Comparison of ENCODE assay signal across 8 cellular contexts in the genomic region with DNA sequence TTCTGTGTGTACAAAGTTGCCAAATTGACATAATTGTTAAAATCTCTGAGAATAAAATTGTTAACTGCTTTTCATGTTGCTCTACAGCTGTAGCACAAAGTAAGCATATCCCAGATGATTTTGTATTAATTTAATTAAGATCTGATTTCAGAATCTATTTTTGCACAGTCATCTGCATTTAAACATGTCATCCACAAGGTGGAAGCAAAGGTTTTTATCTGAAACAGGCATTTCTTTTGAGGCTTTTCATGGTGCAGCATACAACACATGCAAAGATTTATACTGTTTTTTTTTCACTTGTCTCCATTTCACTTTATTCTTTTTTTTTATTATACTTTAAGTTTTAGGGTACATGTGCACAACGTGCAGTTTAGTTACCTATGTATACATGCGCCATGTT. TPM values are rescaled to one million over a fixed set of nuclear protein-coding genes. Genes with fewer than 3 reads are reported as not detected.
DNase-seq lines count a peak whose midpoint lies in the region; ATAC-seq and TF ChIP-seq lines count a peak whose summit lies in the region.

No MANE protein-coding gene starts in this region.

- H3K79me2 ChIP-seq in HCT116 (ENCODE audit: insufficient read depth, low read length), result no peaks in the 10 kb centered on the region

- no peaks in the 10 kb centered on the region for H3K9me3 ChIP-seq in HCT116 (ENCODE audit: control insufficient read depth in 1 of 2, insufficient read depth in 1 of 2, low read depth in 1 of 2, low read length in 2 of 2)

- H3K27me3 ChIP-seq in HCT116 (ENCODE audit: insufficient read depth, low read length), result no peaks in the 10 kb centered on the region

- H3K36me3 ChIP-seq in HCT116 (ENCODE audit: control insufficient read depth in 1 of 2, insufficient read depth in 2 of 2, low read length in 2 of 2), result no peaks in the 10 kb centered on the region

- H3K9me2 ChIP-seq in HCT116 (ENCODE audit: insufficient read depth), result no peaks in the 10 kb centered on the region

- no peak overlapping the region for H3K4me2 ChIP-seq in HCT116 (ENCODE audit: low read length)

- no TSS peak for BruUV-seq in HCT116 (replicated peaks; lab: Mats Ljungman, UMichigan)

- RAD21 ChIA-PET in HCT116 (lab: Charles Lee; ENCODE audit: low non-redundant PET in 1 of 2, low total read pairs in 2 of 2, uncharacterized antibody in 2 of 2, unreplicated experiment in 2 of 2), result no interaction called here

- no peaks in the 10 kb centered on the region for H3K4me1 ChIP-seq in HCT116 (ENCODE audit: control insufficient read depth in 1 of 2, insufficient read depth in 2 of 2, low read length in 2 of 2)

- no peaks in the 10 kb centered on the region for H4K20me1 ChIP-seq in HCT116 (ENCODE audit: insufficient read depth)

- no peak overlapping the region for H3K27ac ChIP-seq in HCT116 (ENCODE audit: low read depth, low read length)

- H2AFZ ChIP-seq in HCT116 (ENCODE audit: low read depth, low read length, poor library complexity, severe bottlenecking), result no peak overlapping the region

- peak; percentile 8 to 45 (median 18); a peak in 3 of 6 replicates for TF ChIP-seq CTCF in HCT116 (IDR thresholded peaks at IDR 0.05 in 2 of 3, conservative IDR thresholded peaks at IDR 0.05 in 1 of 3; ENCODE audit: borderline replicate concordance in 1 of 3, insufficient read depth in 1 of 3, low read depth in 2 of 3, low read length in 2 of 3)

- ATAC-seq in HCT116, result no peak
- peak; percentile 71; the same call in 2 of the 3 replicates for ATAC-seq in SK-N-SH treated with all-trans-retinoic acid at 6 μM for 48 hours
- no peak for ATAC-seq in GM21528 (IDR thresholded peaks at IDR 0.05; ENCODE audit: low FRiP score, unreplicated experiment)
- ATAC-seq in HG03460 (IDR thresholded peaks at IDR 0.05; ENCODE audit: unreplicated experiment), result no peak
- ATAC-seq in HG02798 (IDR thresholded peaks at IDR 0.05; ENCODE audit: poor library complexity, unreplicated experiment), result no peak

- POLR2A ChIA-PET in HCT116 (lab: Charles Lee), result no interaction called here

- intact Hi-C loops in HCT116 (cut with micrococcal nuclease), result loop anchor here (5.0 kb wide), 2 partner anchors 575 to 1285 kb away; no protein-coding TSS in a partner anchor

- TF ChIP-seq RAD21 in HCT116 (IDR thresholded peaks at IDR 0.05; ENCODE audit: low read depth), result peak; percentile 41

- H3K9ac ChIP-seq in HCT116 (ENCODE audit: low read length), result no peak overlapping the region

- CTCF ChIA-PET in HCT116 (lab: Charles Lee), result interaction anchor here (0.7 kb wide), 1 partner anchor 292 kb away, joined by 3 read pairs; no protein-coding TSS in a partner anchor

- no peak for TF ChIP-seq POLR2A in HCT116 (IDR thresholded peaks at IDR 0.05; ENCODE audit: borderline replicate concordance, extremely low read depth, insufficient read depth, insufficient read length)

- H3K4me3 ChIP-seq in HCT116 (replicated peaks in 1 of 2; ENCODE audit: low read depth in 1 of 2, low read length in 2 of 2), result no peak overlapping the region

- DNase-seq in AG08396 (ENCODE audit: low spot score) (peak; percentile 25), HCT116 (ENCODE audit: low read depth, low spot score) (no peak), inferior parietal cortex (ENCODE audit: extremely low spot score) (peak; percentile 36), globus pallidus (ENCODE audit: low spot score) (no peak)

TF ChIP-seq in HCT116, 20 proteins besides CTCF, POLR2A, EP300 and RAD21 (continues in another document):
- TF ChIP-seq SP1 (IDR thresholded peaks at IDR 0.05; ENCODE audit: low read depth) (no peak), ZNF274 (IDR thresholded peaks at IDR 0.05; ENCODE audit: low read depth, low read length) (no peak), JUND (IDR thresholded peaks at IDR 0.05) (no peak), TCF7L2 (IDR thresholded peaks at IDR 0.05; ENCODE audit: borderline replicate concordance, extremely low read depth, insufficient read depth, insufficient read length) (no peak), CBX3 (IDR thresholded peaks at IDR 0.05; ENCODE audit: low read depth) (no peak), SRF (IDR thresholded peaks at IDR 0.05; ENCODE audit: low read depth) (no peak), CEBPB (IDR thresholded peaks at IDR 0.05; ENCODE audit: low read depth) (no peak), ZFX (IDR thresholded peaks at IDR 0.05) (no peak), EZH2 (IDR thresholded peaks at IDR 0.05) (no peak), YY1 (IDR thresholded peaks at IDR 0.05; ENCODE audit: extremely low read depth, insufficient replicate concordance, low read depth, low read length) (no peak)
- TF ChIP-seq, protein P1, sequence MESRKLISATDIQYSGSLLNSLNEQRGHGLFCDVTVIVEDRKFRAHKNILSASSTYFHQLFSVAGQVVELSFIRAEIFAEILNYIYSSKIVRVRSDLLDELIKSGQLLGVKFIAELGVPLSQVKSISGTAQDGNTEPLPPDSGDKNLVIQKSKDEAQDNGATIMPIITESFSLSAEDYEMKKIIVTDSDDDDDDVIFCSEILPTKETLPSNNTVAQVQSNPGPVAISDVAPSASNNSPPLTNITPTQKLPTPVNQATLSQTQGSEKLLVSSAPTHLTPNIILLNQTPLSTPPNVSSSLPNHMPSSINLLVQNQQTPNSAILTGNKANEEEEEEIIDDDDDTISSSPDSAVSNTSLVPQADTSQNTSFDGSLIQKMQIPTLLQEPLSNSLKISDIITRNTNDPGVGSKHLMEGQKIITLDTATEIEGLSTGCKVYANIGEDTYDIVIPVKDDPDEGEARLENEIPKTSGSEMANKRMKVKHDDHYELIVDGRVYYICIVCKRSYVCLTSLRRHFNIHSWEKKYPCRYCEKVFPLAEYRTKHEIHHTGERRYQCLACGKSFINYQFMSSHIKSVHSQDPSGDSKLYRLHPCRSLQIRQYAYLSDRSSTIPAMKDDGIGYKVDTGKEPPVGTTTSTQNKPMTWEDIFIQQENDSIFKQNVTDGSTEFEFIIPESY (IDR thresholded peaks at IDR 0.05; ENCODE audit: extremely low read depth, insufficient replicate concordance, low read length), result no peak

TF ChIP-seq in SK-N-SH treated with all-trans-retinoic acid at 6 μM for 48 hours, 23 proteins besides CTCF, POLR2A, EP300 and RAD21 (continues in another document):
- TF ChIP-seq TSHZ2 (CRISPR knock-in tag; IDR thresholded peaks at IDR 0.05), result no peak
- TF ChIP-seq ISL1 (CRISPR knock-in tag; IDR thresholded peaks at IDR 0.05), result no peak
- no peak for TF ChIP-seq ZNF8 (CRISPR knock-in tag; IDR thresholded peaks at IDR 0.05)
- TF ChIP-seq, protein P2, sequence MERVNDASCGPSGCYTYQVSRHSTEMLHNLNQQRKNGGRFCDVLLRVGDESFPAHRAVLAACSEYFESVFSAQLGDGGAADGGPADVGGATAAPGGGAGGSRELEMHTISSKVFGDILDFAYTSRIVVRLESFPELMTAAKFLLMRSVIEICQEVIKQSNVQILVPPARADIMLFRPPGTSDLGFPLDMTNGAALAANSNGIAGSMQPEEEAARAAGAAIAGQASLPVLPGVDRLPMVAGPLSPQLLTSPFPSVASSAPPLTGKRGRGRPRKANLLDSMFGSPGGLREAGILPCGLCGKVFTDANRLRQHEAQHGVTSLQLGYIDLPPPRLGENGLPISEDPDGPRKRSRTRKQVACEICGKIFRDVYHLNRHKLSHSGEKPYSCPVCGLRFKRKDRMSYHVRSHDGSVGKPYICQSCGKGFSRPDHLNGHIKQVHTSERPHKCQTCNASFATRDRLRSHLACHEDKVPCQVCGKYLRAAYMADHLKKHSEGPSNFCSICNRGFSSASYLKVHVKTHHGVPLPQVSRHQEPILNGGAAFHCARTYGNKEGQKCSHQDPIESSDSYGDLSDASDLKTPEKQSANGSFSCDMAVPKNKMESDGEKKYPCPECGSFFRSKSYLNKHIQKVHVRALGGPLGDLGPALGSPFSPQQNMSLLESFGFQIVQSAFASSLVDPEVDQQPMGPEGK (CRISPR knock-in tag; IDR thresholded peaks at IDR 0.05; ENCODE audit: borderline replicate concordance), result no peak
- TF ChIP-seq ZFP3 (CRISPR knock-in tag; IDR thresholded peaks at IDR 0.05), result no peak
- TF ChIP-seq, protein P3, sequence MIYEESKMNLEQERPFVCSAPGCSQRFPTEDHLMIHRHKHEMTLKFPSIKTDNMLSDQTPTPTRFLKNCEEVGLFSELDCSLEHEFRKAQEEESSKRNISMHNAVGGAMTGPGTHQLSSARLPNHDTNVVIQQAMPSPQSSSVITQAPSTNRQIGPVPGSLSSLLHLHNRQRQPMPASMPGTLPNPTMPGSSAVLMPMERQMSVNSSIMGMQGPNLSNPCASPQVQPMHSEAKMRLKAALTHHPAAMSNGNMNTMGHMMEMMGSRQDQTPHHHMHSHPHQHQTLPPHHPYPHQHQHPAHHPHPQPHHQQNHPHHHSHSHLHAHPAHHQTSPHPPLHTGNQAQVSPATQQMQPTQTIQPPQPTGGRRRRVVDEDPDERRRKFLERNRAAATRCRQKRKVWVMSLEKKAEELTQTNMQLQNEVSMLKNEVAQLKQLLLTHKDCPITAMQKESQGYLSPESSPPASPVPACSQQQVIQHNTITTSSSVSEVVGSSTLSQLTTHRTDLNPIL (CRISPR knock-in tag; IDR thresholded peaks at IDR 0.05; ENCODE audit: low read depth), result no peak
- no peak for TF ChIP-seq ESRRG (CRISPR knock-in tag; IDR thresholded peaks at IDR 0.05)
- TF ChIP-seq TOX (CRISPR knock-in tag; IDR thresholded peaks at IDR 0.05; ENCODE audit: borderline replicate concordance), result no peak
- TF ChIP-seq RARB (CRISPR knock-in tag; IDR thresholded peaks at IDR 0.05), result no peak
- TF ChIP-seq ZNF565 (CRISPR knock-in tag; conservative IDR thresholded peaks at IDR 0.05; ENCODE audit: low read depth), result no peak
- no peak for TF ChIP-seq GLIS3 (CRISPR knock-in tag; IDR thresholded peaks at IDR 0.05)

RNA-seq across cellular contexts. Expression of gene GC, which starts 51.2 kb away (rescaled TPM):
- 1.8 TPM for total RNA-seq in HCT116 (2021; ENCODE audit: unreplicated experiment)
- not detected in 2 replicates for polyA plus RNA-seq in HCT116 (2012)

Comparison
In these comparisons a context has a peak if more than half of its experiments do, and no peak if none do; other contexts are left out.
1. DNase-seq: peak in AG08396 (single experiment) and inferior parietal cortex (single experiment); none in HCT116 (single experiment) and globus pallidus (single experiment).